ENCODE assay signal across 8 cellular contexts in the genomic region with DNA sequence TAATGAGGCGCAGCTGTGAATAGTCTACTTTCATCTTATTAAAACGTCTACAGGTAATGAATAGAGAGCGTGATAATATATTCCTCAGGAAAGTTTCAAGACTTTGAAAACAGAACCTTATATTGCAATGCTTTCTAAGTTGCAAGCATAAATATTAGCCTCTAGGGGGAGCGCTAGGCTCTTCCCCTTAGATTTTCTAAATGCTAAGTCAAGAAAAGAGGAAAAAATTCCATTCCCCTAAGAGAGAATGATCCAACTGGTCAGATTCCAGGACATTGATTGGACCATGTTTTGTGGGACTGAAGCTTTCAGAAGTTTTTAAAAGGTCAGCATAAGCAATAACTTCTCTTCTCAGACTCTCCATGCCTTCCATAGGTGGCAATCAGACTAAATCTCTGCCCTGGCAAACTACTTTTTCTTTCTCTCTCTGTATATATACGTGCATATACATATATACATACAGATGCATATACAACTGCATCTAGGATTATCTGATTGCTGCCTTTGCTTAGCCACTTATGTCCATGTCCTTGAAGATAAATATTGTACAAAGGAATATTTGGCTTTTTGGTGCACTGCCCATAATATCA.
DNase-seq lines count a peak whose midpoint lies in the region; ATAC-seq, FAIRE-seq and TF ChIP-seq lines count a peak whose summit lies in the region.

No MANE protein-coding gene starts in this region.

- no peaks in the 10 kb centered on the region for H4K20me1 ChIP-seq in osteoblast (ENCODE audit: insufficient read depth, low read length)

- FAIRE-seq in GM18507 (lab: Jason Lieb, UNC): peak; percentile 74

- H3K4me1 ChIP-seq in esophagus squamous epithelium (peaks cover 0 to 28% (median 13%) of the 10 kb centered on the region in 3 donors), osteoblast (ENCODE audit: insufficient read depth, low read length) (peaks cover 16% of the 10 kb centered on the region)

- no peaks in the 10 kb centered on the region for H3K9me3 ChIP-seq in esophagus squamous epithelium
- H3K9me3 ChIP-seq in osteoblast (ENCODE audit: low read depth, low read length): no peaks in the 10 kb centered on the region

- TF ChIP-seq POLR2A in esophagus squamous epithelium (IDR thresholded peaks at IDR 0.05): no peak

- POLR2A ChIA-PET in T-cell (lab: Charles Lee): interaction anchor here (0.6 to 0.7 kb wide), 2 partner anchors 60 to 130 kb away, joined by 3 read pairs; no protein-coding TSS in a partner anchor

- no peak overlapping the region for H3K4me3 ChIP-seq in esophagus squamous epithelium
- peak overlapping the region; percentile 41 for H3K4me3 ChIP-seq in osteoblast (ENCODE audit: insufficient read depth, low read length)

- ATAC-seq in T-cell (replicated peaks in 1 of 4): peak in 2 of 4 experiments; percentile 24 to 34

- peak overlapping the region; percentile 37 to 74 (median 62) for H3K4me3 Mint-ChIP-seq in T-cell

- peaks cover 95 to 96% (median 96%) of the 10 kb centered on the region in 3 donors for H3K4me1 Mint-ChIP-seq in T-cell

- 14 to 17% methylated on average over 5 of the region's 5 CpGs for WGBS in esophagus squamous epithelium, 2 donors

- peaks cover 52% of the 10 kb centered on the region for H3K79me2 ChIP-seq in osteoblast (ENCODE audit: insufficient read depth, low read length)

- intact Hi-C loops in esophagus squamous epithelium (cut with DNase I): loop anchor here (10.0 kb wide), 1 partner anchor 492 kb away; a partner anchor contains a TSS

- peak overlapping the region; percentile 67 for H2AFZ ChIP-seq in osteoblast (ENCODE audit: low read length)

- no peaks in the 10 kb centered on the region for H3K27me3 Mint-ChIP-seq in T-cell

- H3K4me2 ChIP-seq in osteoblast (ENCODE audit: insufficient read depth, low read length): peak overlapping the region; percentile 66

- H3K9me3 Mint-ChIP-seq in T-cell: no peaks in the 10 kb centered on the region

- no peak for DNase-seq in GM18507 (ENCODE audit: extremely low spot score, insufficient read length, low read depth)
- peak in 4 of 34 experiments; percentile 2 to 31 (median 14) for DNase-seq in T-cell
- no peak for DNase-seq in esophagus squamous epithelium (lab: John Stamatoyannopoulos, UW)
- peak; percentile 8 for DNase-seq in osteoblast (ENCODE audit: insufficient read length, low spot score, missing footprints)
- no peak for DNase-seq in germinal center (ENCODE audit: low spot score)
- DNase-seq in activated gamma-delta T cell treated with Interleukin-2 at 50 U/mL for 16 hours: no peak

- no peak overlapping the region for H3K27ac ChIP-seq in C4-2B
- H3K27ac ChIP-seq in esophagus squamous epithelium: peak overlapping the region in 1 of 4 donors; percentile 25
- H3K27ac ChIP-seq in osteoblast (ENCODE audit: low read depth, low read length): no peak overlapping the region

- CTCF ChIA-PET in T-cell (lab: Charles Lee): interaction anchor here (0.6 to 3.4 kb wide), 23 partner anchors 10 to 1923 kb away, joined by 3 to 20 read pairs (median 4); no protein-coding TSS in a partner anchor

- H3K27ac Mint-ChIP-seq in T-cell: peak overlapping the region; percentile 92 to 97

- TF ChIP-seq CTCF in C4-2B (conservative IDR thresholded peaks at IDR 0.05): peak; percentile 90
- peak; percentile 78 for TF ChIP-seq CTCF in LNCAP (IDR thresholded peaks at IDR 0.05)
- peak; percentile 71 to 90 (median 80) for TF ChIP-seq CTCF in esophagus squamous epithelium (IDR thresholded peaks at IDR 0.05)
- TF ChIP-seq CTCF in osteoblast (IDR thresholded peaks at IDR 0.05; ENCODE audit: extremely low read depth, low read depth, low read length): peak; percentile 89

- no peaks in the 10 kb centered on the region for H3K36me3 Mint-ChIP-seq in T-cell

- H3K27me3 ChIP-seq in esophagus squamous epithelium (no peaks in the 10 kb centered on the region), osteoblast (ENCODE audit: insufficient read depth, low read length) (no peaks in the 10 kb centered on the region)

- H3K36me3 ChIP-seq in esophagus squamous epithelium (no peaks in the 10 kb centered on the region), osteoblast (ENCODE audit: insufficient read depth, low read length) (no peaks in the 10 kb centered on the region)
